Comparison of ENCODE assay signal across 10 cellular contexts in genomic region chr10:14385591-14386201, GRCh38. TPM values are rescaled to one million over a fixed set of nuclear protein-coding genes. Genes with fewer than 3 reads are reported as not detected.
DNase-seq lines count a peak whose midpoint lies in the region; ATAC-seq and TF ChIP-seq lines count a peak whose summit lies in the region.
"Had no signal": no experiment of that assay in that cellular context is flagged by ENCODE, and none has a peak within 500 bp of the region (broad histone marks: within the 10 kb centered on the region; RNA-seq: fewer than 3 reads in every experiment).

No MANE protein-coding gene starts in this region.

- H3K36me3 ChIP-seq in Loucy (ENCODE audit: insufficient read depth, low read length) (no peaks in the 10 kb centered on the region), brain microvascular endothelial cell (replicated peaks) (no peaks in the 10 kb centered on the region)
- H3K36me3 ChIP-seq: suprapubic skin had no signal

- H3K9me2 ChIP-seq in Loucy (replicated peaks; ENCODE audit: low read depth, low read length): no peaks in the 10 kb centered on the region

- no peaks in the 10 kb centered on the region for H3K79me2 ChIP-seq in Loucy (ENCODE audit: insufficient read depth, low read length)

- DNase-seq in EL (peak; percentile 30), brain microvascular endothelial cell (no peak), omental fat pad (ENCODE audit: low spot score) (no peak), NCI-H526 treated with DMSO at 0.1 percent for 48 hours (lab: John Stamatoyannopoulos, UW) (no peak), SIG-M5 treated with dmso at 0.1 percent for 504 hours (lab: John Stamatoyannopoulos, UW; ENCODE audit: unreplicated experiment) (no peak), T1000 (lab: John Stamatoyannopoulos, UW) (no peak)
- DNase-seq: left cardiac atrium, natural killer cell had no signal

- ATAC-seq in omental fat pad (ENCODE audit: low FRiP score): peak; percentile 51
- ATAC-seq: natural killer cell had no signal

- no peaks in the 10 kb centered on the region for H4K20me1 ChIP-seq in Loucy (ENCODE audit: insufficient read depth, low read length, poor library complexity, severe bottlenecking)

- no peaks in the 10 kb centered on the region for H3F3A ChIP-seq in Loucy (ENCODE audit: low read depth)

- H3K27me3 ChIP-seq in Loucy (ENCODE audit: insufficient read depth, low read length, poor library complexity, severe bottlenecking) (no peaks in the 10 kb centered on the region), brain microvascular endothelial cell (replicated peaks) (no peaks in the 10 kb centered on the region)

- no peaks in the 10 kb centered on the region for H3K9me3 ChIP-seq in Loucy (ENCODE audit: insufficient read depth, low read depth, low read length)
- H3K9me3 ChIP-seq: suprapubic skin had no signal

- in situ Hi-C loops in brain microvascular endothelial cell (cut with HindIII; ENCODE audit: low pct_ligation_motif_present, low sequenced_read_pairs): no loop called here

- peaks cover 6% of the 10 kb centered on the region for H3K4me1 ChIP-seq in Loucy (ENCODE audit: insufficient read depth, low read length, poor library complexity, severe bottlenecking)
- H3K4me1 ChIP-seq: suprapubic skin had no signal

- TF ChIP-seq CTCF in Loucy (conservative IDR thresholded peaks at IDR 0.05; ENCODE audit: low read length) (peak; percentile 42), brain microvascular endothelial cell (IDR thresholded peaks at IDR 0.05; ENCODE audit: low read depth, low read length, missing control alignments) (no peak), omental fat pad (IDR thresholded peaks at IDR 0.05) (no peak)

- no peak overlapping the region for H2AFZ ChIP-seq in Loucy (ENCODE audit: low read length)

- no peak overlapping the region for H3K4me2 ChIP-seq in Loucy (ENCODE audit: low read depth, low read length, poor library complexity, severe bottlenecking)

- H3K27ac ChIP-seq in brain microvascular endothelial cell: peak overlapping the region; percentile 93
- H3K27ac ChIP-seq: suprapubic skin had no signal

- no peak overlapping the region for H3K9ac ChIP-seq in Loucy (ENCODE audit: low read depth, low read length, poor library complexity, severe bottlenecking)

- H3K4me3 ChIP-seq in Loucy (ENCODE audit: low read length, poor library complexity, severe bottlenecking): no peak overlapping the region
- no peak overlapping the region for H3K4me3 ChIP-seq in brain microvascular endothelial cell (ENCODE audit: low read depth, low read length)
- H3K4me3 ChIP-seq: suprapubic skin had no signal

RNA-seq across cellular contexts. Expression of gene FRMD4A, which starts 55.0 kb away (rescaled TPM):
- total RNA-seq in omental fat pad: 100 to 1,000 TPM in 1 of 4 donors, 10 to 100 TPM in 3; 66.8 to 119 (median 81.6) TPM
